In the genomic region with DNA sequence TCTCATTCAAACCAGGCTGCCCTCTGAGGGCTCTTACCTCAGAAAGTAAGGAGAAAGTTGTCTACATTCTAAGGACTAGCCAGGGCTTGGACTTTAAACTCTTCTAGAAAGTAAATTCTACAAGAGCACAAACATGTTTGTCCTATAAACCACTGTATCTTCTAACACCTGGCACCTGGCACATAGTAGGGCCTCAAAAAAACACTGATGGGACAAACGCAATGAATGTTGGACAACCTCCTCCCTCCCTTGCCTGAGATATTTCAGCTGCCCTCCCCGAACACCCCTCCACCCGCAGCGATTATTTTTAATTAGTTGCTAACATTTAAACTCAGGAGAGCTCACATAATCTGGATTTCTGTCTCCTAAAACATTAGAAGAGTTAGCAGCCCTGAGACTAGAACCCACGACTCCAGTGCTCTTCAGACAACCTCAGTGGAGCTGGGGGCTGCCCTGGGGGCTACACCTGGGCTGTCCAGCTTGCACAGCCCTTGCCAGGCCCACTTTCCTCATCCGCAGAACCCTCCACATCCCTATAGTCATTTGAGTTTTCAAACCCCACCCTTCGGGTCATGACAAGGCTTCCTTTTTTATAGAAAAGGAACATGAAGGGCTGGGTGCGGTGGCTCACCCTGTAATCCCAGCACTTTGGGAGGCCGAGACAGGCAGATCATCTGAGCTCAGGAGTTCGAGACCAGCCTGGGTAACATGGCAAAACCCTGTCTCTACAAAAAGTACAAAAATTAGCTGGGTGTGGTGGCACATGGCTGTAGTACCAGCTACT, we compare ENCODE assay signal across 22 cellular contexts. TPM values are rescaled to one million over a fixed set of nuclear protein-coding genes. Genes with fewer than 3 reads are reported as not detected.
A peak's percentile ranks its signal among the peaks of the same experiment; 100 is the strongest.
DNase-seq lines count a peak whose midpoint lies in the region; ATAC-seq and TF ChIP-seq lines count a peak whose summit lies in the region.
"Had no signal": no experiment of that assay in that cellular context is flagged by ENCODE, and none has a peak within 500 bp of the region (broad histone marks: within the 10 kb centered on the region; RNA-seq: fewer than 3 reads in every experiment).

No MANE protein-coding gene starts in this region.

- H2AFZ ChIP-seq in SU-DHL-6 (ENCODE audit: low read depth, low read length, severe bottlenecking), result no peak overlapping the region
- H2AFZ ChIP-seq: PC-9 had no signal

- no peak for TF ChIP-seq EP300 in gastroesophageal sphincter (IDR thresholded peaks at IDR 0.05)

- H3K36me3 ChIP-seq in right atrium auricular region (no peaks in the 10 kb centered on the region), SU-DHL-6 (ENCODE audit: low read length) (peaks cover 9% of the 10 kb centered on the region; the same call in 1 of the 2 replicates), right lobe of liver (no peaks in the 10 kb centered on the region), gastroesophageal sphincter (no peaks in the 10 kb centered on the region)
- H3K36me3 ChIP-seq: SJCRH30 had no signal

- no peak overlapping the region for H3K9ac ChIP-seq in SU-DHL-6 (ENCODE audit: low read length)
- H3K9ac ChIP-seq: KMS-11 had no signal

- peaks cover 0 to 9% of the 10 kb centered on the region in 2 donors for H3K4me1 ChIP-seq in right atrium auricular region
- no peaks in the 10 kb centered on the region for H3K4me1 ChIP-seq in right lobe of liver
- H3K4me1 ChIP-seq in gastroesophageal sphincter, result peaks cover 0 to 12% (median 6%) of the 10 kb centered on the region in 3 donors
- H3K4me1 ChIP-seq: SJCRH30 had no signal

- H3K79me2 ChIP-seq in SU-DHL-6 (ENCODE audit: insufficient read depth, low read length), result peaks cover 54% of the 10 kb centered on the region

- H4K20me1 ChIP-seq in SU-DHL-6 (ENCODE audit: low read depth, low read length), result no peaks in the 10 kb centered on the region

- ATAC-seq in Right ventricle myocardium inferior, result peak; percentile 33
- peak in 3 of 4 donors; percentile 22 to 39 (median 27) for ATAC-seq in right lobe of liver
- ATAC-seq in GM18870 (IDR thresholded peaks at IDR 0.05; ENCODE audit: unreplicated experiment), result no peak
- ATAC-seq in gastroesophageal sphincter, result no peak
- no peak for ATAC-seq in GM18519 (IDR thresholded peaks at IDR 0.05; ENCODE audit: low FRiP score, unreplicated experiment)
- ATAC-seq: CD8-positive, alpha-beta T cell had no signal

- TF ChIP-seq CTCF in right atrium auricular region (IDR thresholded peaks at IDR 0.05), result no peak
- no peak for TF ChIP-seq CTCF in SU-DHL-6 (IDR thresholded peaks at IDR 0.05; ENCODE audit: insufficient read depth, low read length, poor library complexity, severe bottlenecking)
- TF ChIP-seq CTCF in right lobe of liver (IDR thresholded peaks at IDR 0.05), result no peak
- no peak for TF ChIP-seq CTCF in gastroesophageal sphincter (IDR thresholded peaks at IDR 0.05)

- H3K27ac ChIP-seq in right atrium auricular region, result no peak overlapping the region
- peak overlapping the region; percentile 56; the same call in 1 of the 2 replicates for H3K27ac ChIP-seq in SU-DHL-6 (ENCODE audit: low read depth, low read length)
- no peak overlapping the region for H3K27ac ChIP-seq in right lobe of liver
- no peak overlapping the region for H3K27ac ChIP-seq in gastroesophageal sphincter
- H3K27ac ChIP-seq: 22Rv1, KMS-11, PC-9, RWPE1, SJCRH30 had no signal

- no peak for DNase-seq in Right ventricle myocardium inferior (ENCODE audit: missing footprints)
- no peak for DNase-seq in right atrium auricular region (ENCODE audit: low spot score)
- no peak for DNase-seq in right lobe of liver
- no peak for DNase-seq in AML-193 (lab: John Stamatoyannopoulos, UW)
- DNase-seq: CD8-positive, alpha-beta T cell; DMS53; HFFc6; NCI-H1417; NCI-H187; NCI-H2107; NCI-H2227 treated with DMSO at 0.1 percent for 48 hours; NCI-H510A treated with DMSO at 0.1 percent for 48 hours; NCI-H82; PC-9; SJCRH30 had no signal

- H3F3A ChIP-seq in SU-DHL-6 (ENCODE audit: insufficient read depth), result peaks cover 22% of the 10 kb centered on the region; the same call in 1 of the 2 replicates

- H3K9me2 ChIP-seq in SU-DHL-6 (replicated peaks; ENCODE audit: insufficient read depth, low read length), result no peaks in the 10 kb centered on the region

- H3K4me3 ChIP-seq in right atrium auricular region (no peak overlapping the region), SU-DHL-6 (ENCODE audit: insufficient read depth, low read length, poor library complexity, severe bottlenecking) (no peak overlapping the region), right lobe of liver (no peak overlapping the region), gastroesophageal sphincter (no peak overlapping the region)
- H3K4me3 ChIP-seq: PC-9, SJCRH30 had no signal

- H3K27me3 ChIP-seq in right atrium auricular region (peaks cover 8 to 9% of the 10 kb centered on the region in 2 donors), SU-DHL-6 (ENCODE audit: low read length) (no peaks in the 10 kb centered on the region), right lobe of liver (peaks cover 0 to 12% of the 10 kb centered on the region in 2 donors), gastroesophageal sphincter (peaks cover 88% of the 10 kb centered on the region)

- peak overlapping the region; percentile 36 for H3K4me2 ChIP-seq in SU-DHL-6 (ENCODE audit: low read depth, low read length, poor library complexity, severe bottlenecking)
- H3K4me2 ChIP-seq: KMS-11, PC-9 had no signal

- H3K9me3 ChIP-seq in right atrium auricular region, result no peaks in the 10 kb centered on the region
- H3K9me3 ChIP-seq in SU-DHL-6 (ENCODE audit: insufficient read depth, low read length), result no peaks in the 10 kb centered on the region
- H3K9me3 ChIP-seq in right lobe of liver, result no peaks in the 10 kb centered on the region
- H3K9me3 ChIP-seq in gastroesophageal sphincter, result no peaks in the 10 kb centered on the region
- H3K9me3 ChIP-seq: SJCRH30 had no signal

- 55% methylated on average over 10 of the region's 10 CpGs for WGBS in right lobe of liver (ENCODE audit: insufficient coverage, low coverage, low lambda C conversion rate, missing lambda C conversion rate)
- 62 to 69% methylated on average over 2 to 9 of the region's 10 CpGs for WGBS in gastroesophageal sphincter (ENCODE audit: low coverage in 1 of 2), 2 donors

- TF ChIP-seq POLR2A in right lobe of liver (IDR thresholded peaks at IDR 0.05), result no peak
- TF ChIP-seq POLR2A in gastroesophageal sphincter (IDR thresholded peaks at IDR 0.05), result no peak

- intact Hi-C loops in Right ventricle myocardium inferior (cut with DNase I) (no loop called here), right lobe of liver (cut with DNase I) (no loop called here)

RNA-seq across cellular contexts. Expression of gene HCK, which starts 4.9 kb away (rescaled TPM):
- 7.0 TPM for total RNA-seq in Right ventricle myocardium inferior
- 1 to 10 TPM; 2.3 to 9.2 TPM for total RNA-seq in right atrium auricular region
- total RNA-seq in right lobe of liver, result 10 to 100 TPM in 1 of 6 experiments, 1 to 10 TPM in 5; 2.9 to 17.1 (median 5.6) TPM
- total RNA-seq in gastroesophageal sphincter, result 10 to 100 TPM in 2 of 4 donors, 1 to 10 TPM in 2; 2.6 to 31.8 (median 10.2) TPM
- total RNA-seq: HFFc6, PC-9, SJCRH30 had no signal

RNA-seq across cellular contexts. Expression of gene CCM2L, which starts 46.7 kb away (rescaled TPM):
- total RNA-seq in Right ventricle myocardium inferior (10.3 TPM), right atrium auricular region (1 to 10 TPM; 6.0 to 8.1 TPM), right lobe of liver (1 to 10 TPM in 2 of 6 experiments, under 1 TPM in 4; 0.61 to 1.7 (median 0.89) TPM), gastroesophageal sphincter (1 to 10 TPM; 3.0 to 9.3 (median 5.6) TPM)
- total RNA-seq: CD8-positive, alpha-beta T cell; HFFc6 had no signal

RNA-seq across cellular contexts. Expression of gene TM9SF4, which starts 52.6 kb away (rescaled TPM):
- total RNA-seq in Right ventricle myocardium inferior (25.3 TPM), right atrium auricular region (10 to 100 TPM; 28.5 to 30.6 TPM), right lobe of liver (10 to 100 TPM; 26.9 to 33.9 (median 30.5) TPM), gastroesophageal sphincter (10 to 100 TPM; 20.7 to 32.6 (median 22.9) TPM)

Comparison
In these comparisons a context has a peak if more than half of its experiments do, and no peak if none do; other contexts are left out.
1. ATAC-seq: peak in Right ventricle myocardium inferior (single experiment) and right lobe of liver (3 of 4); none in GM18870 (single experiment), gastroesophageal sphincter (single experiment) and GM18519 (single experiment).